9 cellular contexts compared by ENCODE assay signal in the genomic region with DNA sequence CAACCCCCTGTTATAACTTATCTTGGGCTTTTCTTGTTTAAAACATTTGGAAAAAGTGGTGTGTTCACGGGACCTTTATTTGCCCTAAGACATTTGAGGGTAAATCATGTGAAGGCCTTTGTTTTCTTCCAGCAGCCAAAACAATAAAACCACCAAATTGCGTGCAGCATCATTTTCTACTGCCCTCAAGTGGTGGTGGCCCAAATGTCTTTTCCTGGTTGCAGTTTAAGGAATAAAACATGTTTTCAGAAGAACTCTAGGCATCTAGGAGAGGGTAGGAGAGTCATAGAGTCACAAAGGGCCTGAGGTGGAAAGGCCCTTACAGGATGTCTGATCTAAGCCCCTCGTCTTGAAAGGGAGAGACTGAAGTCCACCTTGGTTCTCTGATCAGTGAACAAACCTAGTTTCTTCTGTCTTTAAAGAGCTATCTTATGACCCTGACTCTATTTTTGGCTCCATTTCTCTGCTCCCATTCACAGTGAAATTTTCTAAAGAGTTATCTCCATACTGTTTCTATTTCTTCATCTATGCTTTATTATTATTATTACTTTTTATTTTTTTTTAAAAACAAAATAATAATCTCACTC. TPM values are rescaled to one million over a fixed set of nuclear protein-coding genes. Genes with fewer than 3 reads are reported as not detected.
A peak's percentile ranks its signal among the peaks of the same experiment; 100 is the strongest.
DNase-seq lines count a peak whose midpoint lies in the region; ATAC-seq, FAIRE-seq and TF ChIP-seq lines count a peak whose summit lies in the region.
"Had no signal": no experiment of that assay in that cellular context is flagged by ENCODE, and none has a peak within 500 bp of the region (broad histone marks: within the 10 kb centered on the region; RNA-seq: fewer than 3 reads in every experiment).

No MANE protein-coding gene starts in this region.

- H3K9me3 Mint-ChIP-seq in activated T-helper 2 cell treated with anti-CD3 and anti-CD28 coated beads, Interferon-gamma antibody, Interleukin-2, Interleukin-4, amounts not matched to agents 10 μg/mL and 5 μg/mL and 100 μg/mL, durations not matched to agents 14 hours and 24 hours and 36 hours, result no peaks in the 10 kb centered on the region

- H3K27me3 Mint-ChIP-seq in activated T-helper 2 cell treated with anti-CD3 and anti-CD28 coated beads, Interferon-gamma antibody, Interleukin-2, Interleukin-4, amounts not matched to agents 10 μg/mL and 5 μg/mL and 100 μg/mL, durations not matched to agents 14 hours and 24 hours and 36 hours (ENCODE audit: low read depth), result no peaks in the 10 kb centered on the region

- H3K4me1 Mint-ChIP-seq in activated T-helper 2 cell treated with anti-CD3 and anti-CD28 coated beads, Interferon-gamma antibody, Interleukin-2, Interleukin-4, amounts not matched to agents 10 μg/mL and 5 μg/mL and 100 μg/mL, durations not matched to agents 14 hours and 24 hours and 36 hours (ENCODE audit: low read depth), result peaks cover 20% of the 10 kb centered on the region

- H3K4me3 Mint-ChIP-seq in activated T-helper 2 cell treated with anti-CD3 and anti-CD28 coated beads, Interferon-gamma antibody, Interleukin-2, Interleukin-4, amounts not matched to agents 10 μg/mL and 5 μg/mL and 100 μg/mL, durations not matched to agents 14 hours and 24 hours and 36 hours (ENCODE audit: low read depth), result no peak overlapping the region

- no peak for FAIRE-seq in A549 (lab: Jason Lieb, UNC)

- POLR2A ChIA-PET in A549 (lab: Yijun Ruan, JAX), result no interaction called here

- TF ChIP-seq RAD21 in A549 (conservative IDR thresholded peaks at IDR 0.05 in 1 of 2, IDR thresholded peaks at IDR 0.05 in 1 of 2), result peak; percentile 58 to 61

- no peaks in the 10 kb centered on the region for H3K4me1 ChIP-seq in A549

- 4% methylated on average over 3 of the region's 3 CpGs for WGBS in A549 (ENCODE audit: missing lambda C conversion rate)

- no peaks in the 10 kb centered on the region for H3K36me3 Mint-ChIP-seq in activated T-helper 2 cell treated with anti-CD3 and anti-CD28 coated beads, Interferon-gamma antibody, Interleukin-2, Interleukin-4, amounts not matched to agents 10 μg/mL and 5 μg/mL and 100 μg/mL, durations not matched to agents 14 hours and 24 hours and 36 hours (ENCODE audit: low read depth)

- no peak overlapping the region for H3K4me2 ChIP-seq in A549

- no peak overlapping the region for H3K4me3 ChIP-seq in A549
- no peak overlapping the region for H3K4me3 ChIP-seq in epithelial cell of esophagus (ENCODE audit: low read length)
- H3K4me3 ChIP-seq: skin epidermis had no signal

- peak; percentile 20 to 43 for DNase-seq in A549 (ENCODE audit: low read depth in 1 of 2, low spot score in 1 of 2)
- peak; percentile 31 for DNase-seq in GDM1 (lab: John Stamatoyannopoulos, UW)
- peak; percentile 68 for DNase-seq in NAMALWA (ENCODE audit: low spot score)
- peak; percentile 13 for DNase-seq in activated CD4-positive, alpha-beta T cell treated with anti-CD3 and anti-CD28 coated beads for 1 hour
- peak; percentile 54 for DNase-seq in epithelial cell of esophagus (ENCODE audit: low read depth)
- peak; percentile 62 for DNase-seq in mucosa of gallbladder (ENCODE audit: low spot score)
- DNase-seq in mesenteric fat pad (ENCODE audit: low spot score), result no peak
- no peak for DNase-seq in activated T-helper 2 cell treated with anti-CD3 and anti-CD28 coated beads, Interferon-gamma antibody, Interleukin-2, Interleukin-4, amounts not matched to agents 10 μg/mL and 5 μg/mL and 100 μg/mL, durations not matched to agents 14 hours and 24 hours and 36 hours (ENCODE audit: low spot score)

- H3K27ac ChIP-seq in A549, result no peak overlapping the region

- no peak for TF ChIP-seq POLR2A in A549 (IDR thresholded peaks at IDR 0.05; ENCODE audit: low read length)

- no peak for TF ChIP-seq EP300 in A549 (IDR thresholded peaks at IDR 0.05)

- peak; percentile 54 to 78; a peak in 4 of 6 replicates for ATAC-seq in A549

- intact Hi-C loops in activated T-helper 2 cell treated with anti-CD3 and anti-CD28 coated beads, Interferon-gamma antibody, Interleukin-2, Interleukin-4, amounts not matched to agents 10 μg/mL and 5 μg/mL and 100 μg/mL, durations not matched to agents 14 hours and 24 hours and 36 hours (cut with micrococcal nuclease), result loop anchor here (2.0 to 10.0 kb wide), 2 partner anchors 30 to 200 kb away; a partner anchor contains a TSS

- H3K9me3 ChIP-seq in A549, result peaks cover 5% of the 10 kb centered on the region; the same call in 1 of the 3 replicates

- TF ChIP-seq CTCF in A549 (IDR thresholded peaks at IDR 0.05) (peak; percentile 54), epithelial cell of esophagus (IDR thresholded peaks at IDR 0.05; ENCODE audit: insufficient read depth, low read depth, low read length, missing control alignments) (peak; percentile 70)

- CTCF ChIA-PET in A549 (lab: Yijun Ruan, JAX), result interaction anchor here (0.6 to 2.7 kb wide), 16 partner anchors 9 to 814 kb away, joined by 3 to 11 read pairs (median 4); no protein-coding TSS in a partner anchor

- no peak overlapping the region for H3K27ac Mint-ChIP-seq in activated T-helper 2 cell treated with anti-CD3 and anti-CD28 coated beads, Interferon-gamma antibody, Interleukin-2, Interleukin-4, amounts not matched to agents 10 μg/mL and 5 μg/mL and 100 μg/mL, durations not matched to agents 14 hours and 24 hours and 36 hours

TF ChIP-seq in A549, 52 proteins besides CTCF, POLR2A, EP300 and RAD21:
- TF ChIP-seq, protein P1, sequence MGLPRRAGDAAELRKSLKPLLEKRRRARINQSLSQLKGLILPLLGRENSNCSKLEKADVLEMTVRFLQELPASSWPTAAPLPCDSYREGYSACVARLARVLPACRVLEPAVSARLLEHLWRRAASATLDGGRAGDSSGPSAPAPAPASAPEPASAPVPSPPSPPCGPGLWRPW (IDR thresholded peaks at IDR 0.05), result no peak
- no peak for TF ChIP-seq CBX8 (IDR thresholded peaks at IDR 0.05)
- TF ChIP-seq SMC3 (IDR thresholded peaks at IDR 0.05), result peak; percentile 59

RNA-seq across cellular contexts. Expression of a gene that starts 16.0 kb away (rescaled TPM):
- polyA plus RNA-seq in A549 (2011; rRNA removed), result 33.4 and 35.4 TPM in 2 replicates
- polyA plus RNA-seq in A549 (2012; cell fraction: cytosol; rRNA removed), result 5.5 and 5.8 TPM in 2 replicates
- 2.8 and 3.9 TPM in 2 replicates for polyA plus RNA-seq in A549 (2012; cell fraction: nucleus; rRNA removed)
- polyA plus RNA-seq in A549 (2017; fragmentation: RNase III; extraction: RNeasy Plus Mini Kit Qiagen cat#74134 plus additional on column Dnase treatment), result 10.0 to 10.9 TPM (median 10.9 TPM) in 3 replicates
- 19.9 and 20.6 TPM in 2 replicates for polyA minus RNA-seq in A549 (2011; rRNA and poly(A)+ RNA removed)
- total RNA-seq in mucosa of gallbladder, result 67.0 TPM
- total RNA-seq in mesenteric fat pad, result 98.9 TPM
- 50.1 and 54.1 TPM in 2 replicates for total RNA-seq in activated T-helper 2 cell treated with anti-CD3 and anti-CD28 coated beads, Interferon-gamma antibody, Interleukin-2, Interleukin-4, amounts not matched to agents 10 μg/mL and 5 μg/mL and 100 μg/mL, durations not matched to agents 14 hours and 24 hours and 36 hours

Comparison
In these comparisons a context has a peak if more than half of its experiments do, and no peak if none do; other contexts are left out.
1. DNase-seq: peak in A549 (2 of 2), GDM1 (single experiment), NAMALWA (single experiment), activated CD4-positive, alpha-beta T cell treated with anti-CD3 and anti-CD28 coated beads for 1 hour (single experiment), epithelial cell of esophagus (single experiment) and mucosa of gallbladder (single experiment); none in mesenteric fat pad (single experiment) and activated T-helper 2 cell treated with anti-CD3 and anti-CD28 coated beads, Interferon-gamma antibody, Interleukin-2, Interleukin-4, amounts not matched to agents 10 μg/mL and 5 μg/mL and 100 μg/mL, durations not matched to agents 14 hours and 24 hours and 36 hours (single experiment).